15 cellular contexts compared by ENCODE assay signal in the genomic region with DNA sequence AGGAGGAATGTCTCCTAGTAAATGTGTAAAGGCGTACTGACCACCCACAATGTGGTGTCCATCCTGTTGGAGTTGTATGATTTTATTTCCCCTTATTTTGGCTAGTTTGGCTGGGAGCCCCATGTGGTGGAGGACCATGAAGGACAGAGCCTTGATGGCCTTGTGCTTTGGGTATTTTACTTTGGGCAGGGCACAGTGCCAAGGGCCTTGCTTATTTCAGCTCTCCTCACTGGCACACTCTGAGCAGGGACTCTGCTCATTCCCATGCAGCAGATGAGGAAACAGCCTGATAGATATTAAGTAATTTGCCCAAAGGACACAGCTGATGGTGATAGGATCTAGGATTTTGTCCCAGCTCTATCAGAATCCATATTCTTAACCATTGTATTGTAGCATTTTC.
"Had no signal": no experiment of that assay in that cellular context is flagged by ENCODE, and none has a peak within 500 bp of the region (broad histone marks: within the 10 kb centered on the region; RNA-seq: fewer than 3 reads in every experiment).

No MANE protein-coding gene starts in this region.

- H3K36me3 Mint-ChIP-seq: natural killer cell had no signal

- H3K27me3 Mint-ChIP-seq: activated naive CD8-positive, alpha-beta T cell treated with anti-CD3 and anti-CD28 coated beads for 36 hours; stimulated activated naive B cell treated with anti-CD40 and anti-IgM and Interleukin-4, amounts not matched to agents 10 μg/mL and 1 μg/mL and 100 μg/mL, for 72 hours; T-helper 17 cell had no signal

- ATAC-seq: activated T-cell treated with anti-CD3 and anti-CD28 coated beads, Interleukin-2, amount 50 U/mL, for 4 hours; sciatic nerve had no signal

- H3K4me1 ChIP-seq: pancreas had no signal

- H3K9me3 ChIP-seq: pancreas had no signal

- H3K27ac Mint-ChIP-seq: activated naive CD8-positive, alpha-beta T cell treated with anti-CD3 and anti-CD28 coated beads for 36 hours; activated T-helper 2 cell treated with anti-CD3 and anti-CD28 coated beads, Interferon-gamma antibody, Interleukin-2, Interleukin-4, amounts not matched to agents 10 μg/mL and 5 μg/mL and 100 μg/mL, durations not matched to agents 14 hours and 24 hours and 36 hours; immature natural killer cell; natural killer cell; T-helper 17 cell had no signal

- H3K36me3 ChIP-seq: pancreas had no signal

- H3K27ac ChIP-seq: coronary artery, foreskin keratinocyte, hepatocyte, pancreas had no signal

- H3K4me3 ChIP-seq: coronary artery, hepatocyte, pancreas, smooth muscle cell had no signal

- FAIRE-seq: pancreas had no signal

- H3K4me3 Mint-ChIP-seq: activated naive CD8-positive, alpha-beta T cell treated with anti-CD3 and anti-CD28 coated beads for 36 hours; activated T-cell treated with anti-CD3 and anti-CD28 coated beads, Interleukin-2, amount 50 U/mL, for 4 hours; immature natural killer cell; natural killer cell; stimulated activated naive B cell treated with anti-CD40 and anti-IgM and Interleukin-4, amounts not matched to agents 10 μg/mL and 1 μg/mL and 100 μg/mL, for 72 hours; T-helper 17 cell had no signal

- H3K27me3 ChIP-seq: foreskin keratinocyte, hepatocyte, pancreas had no signal

- DNase-seq: amniotic stem cell, cerebellar nuclear complex had no signal

- H3K9me3 Mint-ChIP-seq: activated naive CD8-positive, alpha-beta T cell treated with anti-CD3 and anti-CD28 coated beads for 36 hours; activated T-cell treated with anti-CD3 and anti-CD28 coated beads, Interleukin-2, amount 50 U/mL, for 4 hours; activated T-helper 2 cell treated with anti-CD3 and anti-CD28 coated beads, Interferon-gamma antibody, Interleukin-2, Interleukin-4, amounts not matched to agents 10 μg/mL and 5 μg/mL and 100 μg/mL, durations not matched to agents 14 hours and 24 hours and 36 hours; immature natural killer cell; natural killer cell; stimulated activated naive B cell treated with anti-CD40 and anti-IgM and Interleukin-4, amounts not matched to agents 10 μg/mL and 1 μg/mL and 100 μg/mL, for 72 hours had no signal
